In the genomic region with DNA sequence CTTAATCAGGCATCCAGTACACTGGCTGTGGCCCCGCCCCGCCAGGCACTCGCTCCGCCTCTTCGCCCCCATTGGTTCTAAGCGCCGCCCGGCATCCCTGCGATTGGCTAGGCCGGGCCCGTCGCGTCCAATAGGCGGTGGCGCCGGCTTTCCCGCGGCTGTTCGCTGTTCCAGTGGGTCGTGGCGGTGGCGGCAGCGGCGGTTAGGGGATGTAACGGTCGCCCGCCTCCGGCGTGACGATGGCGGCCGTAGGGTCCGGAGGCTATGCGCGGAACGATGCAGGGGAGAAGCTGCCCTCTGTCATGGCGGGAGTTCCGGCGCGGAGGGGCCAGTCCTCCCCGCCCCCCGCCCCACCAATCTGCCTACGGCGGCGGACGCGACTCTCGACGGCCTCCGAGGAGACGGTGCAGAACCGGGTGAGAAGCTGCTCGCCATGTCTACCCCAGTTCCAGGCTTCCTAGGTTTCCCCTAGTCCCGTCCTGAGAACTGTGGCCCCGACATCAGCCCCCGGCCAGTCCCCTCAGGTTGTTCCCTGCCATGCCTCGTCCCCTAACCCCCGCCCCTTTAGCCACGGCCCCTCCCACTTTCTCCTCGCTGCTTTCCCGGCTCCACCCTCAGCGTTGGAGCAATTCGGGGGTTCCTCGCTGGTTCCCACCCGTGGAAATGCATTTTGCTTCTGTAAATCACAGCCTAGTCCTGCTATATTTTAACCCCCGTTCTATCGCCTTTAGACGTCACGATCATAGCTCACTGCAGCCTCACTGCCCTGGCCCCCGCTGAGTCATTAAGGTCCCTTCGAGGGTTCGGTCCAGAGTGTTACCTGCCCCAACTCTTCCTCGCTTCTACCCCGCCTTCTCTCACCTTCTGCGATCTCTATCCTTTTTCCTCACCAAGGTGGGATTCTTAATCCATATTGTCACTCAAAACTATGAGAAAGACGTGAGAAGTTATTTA, we compare ENCODE assay signal across 8 cellular contexts. TPM values are rescaled to one million over a fixed set of nuclear protein-coding genes. Genes with fewer than 3 reads are reported as not detected.
DNase-seq lines count a peak whose midpoint lies in the region; ATAC-seq and TF ChIP-seq lines count a peak whose summit lies in the region.

A gene (plus strand): TSS at position 165 of the 954 bp plus-strand sequence. CDS start 75 bp downstream, at position 240.

- H3K9me3 Mint-ChIP-seq in activated naive CD4-positive, alpha-beta T cell treated with anti-CD3 and anti-CD28 coated beads for 36 hours = no peaks in the 10 kb centered on the region

- H3K27ac Mint-ChIP-seq in activated naive CD4-positive, alpha-beta T cell treated with anti-CD3 and anti-CD28 coated beads for 36 hours = peak within 1 kb of the TSS; percentile 98

- no peak for TF ChIP-seq EP300 in ovary (IDR thresholded peaks at IDR 0.05)
- TF ChIP-seq EP300 in transverse colon (IDR thresholded peaks at IDR 0.05; ENCODE audit: low read depth) = no peak

- peaks cover 19% of the 10 kb centered on the region; the same call in 1 of the 2 replicates for H3K36me3 ChIP-seq in SK-N-MC (ENCODE audit: insufficient read depth, low read length)
- H3K36me3 ChIP-seq in ovary = no peaks in the 10 kb centered on the region
- no peaks in the 10 kb centered on the region for H3K36me3 ChIP-seq in transverse colon

- H3K4me3 Mint-ChIP-seq in activated naive CD4-positive, alpha-beta T cell treated with anti-CD3 and anti-CD28 coated beads for 36 hours = peak within 1 kb of the TSS; percentile 94

- intact Hi-C loops in activated naive CD4-positive, alpha-beta T cell treated with anti-CD3 and anti-CD28 coated beads for 36 hours (cut with micrococcal nuclease) = loop anchor here (1.0 to 5.0 kb wide), 13 partner anchors 41 to 338 kb away; a partner anchor contains a TSS
- intact Hi-C loops in ovary (cut with DNase I) (loop anchor here in 1 of 4 donors (2.0 to 10.0 kb wide), 2 partner anchors 50 to 60 kb away; a partner anchor contains a TSS), transverse colon (cut with DNase I; ENCODE audit: low total_unique reads) (loop anchor here (5.0 kb wide), 1 partner anchor 58 kb away; a partner anchor contains a TSS)

- peaks cover 18% of the 10 kb centered on the region for H3K4me1 Mint-ChIP-seq in activated naive CD4-positive, alpha-beta T cell treated with anti-CD3 and anti-CD28 coated beads for 36 hours (ENCODE audit: low read depth)

- H3K27me3 Mint-ChIP-seq in activated naive CD4-positive, alpha-beta T cell treated with anti-CD3 and anti-CD28 coated beads for 36 hours (ENCODE audit: low read depth) = no peaks in the 10 kb centered on the region

- peaks cover 1% of the 10 kb centered on the region for H3K4me1 ChIP-seq in ovary (ENCODE audit: insufficient read depth)
- peaks cover 7 to 18% (median 10%) of the 10 kb centered on the region in 4 donors for H3K4me1 ChIP-seq in transverse colon

- H3K27me3 ChIP-seq in ovary (no peaks in the 10 kb centered on the region), transverse colon (no peaks in the 10 kb centered on the region)

- TF ChIP-seq CTCF in GM10248 (IDR thresholded peaks at IDR 0.05; ENCODE audit: control extremely low read depth, extremely low read depth, low read depth, missing control alignments) (no peak), ovary (IDR thresholded peaks at IDR 0.05) (no peak), transverse colon (IDR thresholded peaks at IDR 0.05) (no peak)

- peak; percentile 98 for DNase-seq in GM10248 (ENCODE audit: extremely low spot score)
- DNase-seq in NCI-H1092 (lab: John Stamatoyannopoulos, UW) = peak; percentile 84
- no peak for DNase-seq in SK-N-MC (ENCODE audit: low read depth, low spot score)
- DNase-seq in activated naive CD4-positive, alpha-beta T cell treated with anti-CD3 and anti-CD28 coated beads for 36 hours = peak; percentile 96
- peak; percentile 94 for DNase-seq in glomerular visceral epithelial cell (ENCODE audit: extremely low spot score)
- DNase-seq in ovary = peak; percentile 68 to 96 (median 93)
- peak; percentile 94 for DNase-seq in transverse colon

- H3K36me3 Mint-ChIP-seq in activated naive CD4-positive, alpha-beta T cell treated with anti-CD3 and anti-CD28 coated beads for 36 hours (ENCODE audit: low read depth) = peaks cover 8% of the 10 kb centered on the region

- CTCF ChIA-PET in GM10248 (lab: Yijun Ruan, JAX) = interaction anchor here (1.0 kb wide), 1 partner anchor 36 kb away, joined by 3 read pairs; no protein-coding TSS in a partner anchor
- CTCF ChIA-PET in activated naive CD4-positive, alpha-beta T cell treated with anti-CD3 and anti-CD28 coated beads for 36 hours (lab: Charles Lee) = interaction anchor here (1.0 kb wide), 2 partner anchors 61 to 73 kb away, joined by 3 read pairs; no protein-coding TSS in a partner anchor

- no peaks in the 10 kb centered on the region for H3K9me3 ChIP-seq in SK-N-MC (ENCODE audit: low read depth, low read length)
- no peaks in the 10 kb centered on the region for H3K9me3 ChIP-seq in ovary
- H3K9me3 ChIP-seq in transverse colon = no peaks in the 10 kb centered on the region

- POLR2A ChIA-PET in GM10248 (lab: Yijun Ruan, JAX) = interaction anchor here (1.2 kb wide), 1 partner anchor 43 kb away, joined by 4 read pairs; no protein-coding TSS in a partner anchor

- H3K27ac ChIP-seq in SK-N-MC = peak within 1 kb of the TSS; percentile 95
- peak within 1 kb of the TSS; percentile 38 to 94 for H3K27ac ChIP-seq in ovary
- H3K27ac ChIP-seq in transverse colon = peak within 1 kb of the TSS; percentile 94 to 99 (median 98)

- peak within 1 kb of the TSS; percentile 86 for H3K4me3 ChIP-seq in SK-N-MC
- peak within 1 kb of the TSS; percentile 67 for H3K4me3 ChIP-seq in ovary
- peak within 1 kb of the TSS; percentile 53 to 83 (median 76) for H3K4me3 ChIP-seq in transverse colon

- in situ Hi-C loops in transverse colon (cut with MboI; ENCODE audit: low pct_ligation_motif_present in 1 of 4, low pct_unique_long_range_greater_than_20kb in 1 of 4, low sequenced_read_pairs in 3 of 4) = loop anchor here in 1 of 4 donors (10.0 kb wide), 1 partner anchor 50 kb away; a partner anchor contains a TSS

- ATAC-seq in HG02588 (IDR thresholded peaks at IDR 0.05; ENCODE audit: unreplicated experiment) = peak; percentile 70

- 0 to 1% (median 1%) methylated on average over 69 to 76 of the region's 76 CpGs for WGBS in ovary, 3 donors
- 1 to 2% methylated on average over 30 to 34 of the region's 76 CpGs for WGBS in transverse colon (ENCODE audit: low coverage in 1 of 2), 2 donors

- peak within 1 kb of the TSS; percentile 89 for H3K9ac ChIP-seq in SK-N-MC (ENCODE audit: insufficient read length)

- TF ChIP-seq POLR2A in ovary (IDR thresholded peaks at IDR 0.05) = no peak
- TF ChIP-seq POLR2A in transverse colon (IDR thresholded peaks at IDR 0.05) = no peak

RNA-seq across cellular contexts. Expression of the gene that starts here (rescaled TPM):
- total RNA-seq in activated naive CD4-positive, alpha-beta T cell treated with anti-CD3 and anti-CD28 coated beads for 36 hours = 10 to 100 TPM; 23.7 to 25.6 TPM
- 1 to 10 TPM in 2 of 7 donors, under 1 TPM in 5; 0.24 to 1.0 (median 0.69) TPM for total RNA-seq in ovary
- under 1 TPM; 0.18 to 0.51 TPM for polyA plus RNA-seq in ovary
- total RNA-seq in transverse colon = 10 to 100 TPM in 1 of 4 donors, 1 to 10 TPM in 1, under 1 TPM in 2; 0.37 to 20.7 (median 0.97) TPM
